ENCODE assay signal across 8 cellular contexts in the genomic region with DNA sequence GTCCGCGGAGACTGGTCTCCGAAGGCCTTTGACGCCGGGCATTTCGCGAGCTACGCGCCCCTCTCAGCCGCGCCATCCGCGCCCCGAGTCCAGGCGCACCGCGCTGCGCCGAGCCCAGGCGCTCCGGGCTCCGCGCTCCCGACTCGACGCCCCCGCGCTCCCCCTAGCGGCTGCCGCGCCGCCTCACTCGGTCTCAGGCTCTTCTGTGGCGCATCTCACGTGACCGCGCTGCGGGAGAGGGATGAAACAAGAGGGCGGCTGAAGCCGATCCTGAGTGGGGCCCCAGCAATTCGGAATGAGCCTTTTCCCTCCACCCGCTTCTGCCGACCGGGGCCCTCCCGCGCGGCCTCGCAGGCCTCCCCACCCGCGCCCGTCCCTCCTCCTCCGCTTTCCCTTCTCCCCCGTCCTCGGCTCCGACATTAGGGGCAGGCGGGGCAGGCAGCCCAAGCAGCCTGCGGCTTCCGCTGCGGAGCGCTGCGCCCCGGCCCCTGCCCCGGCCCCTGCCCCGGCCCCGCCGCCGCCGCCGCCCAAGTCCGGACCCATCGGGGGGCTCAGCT. TPM values are rescaled to one million over a fixed set of nuclear protein-coding genes. Genes with fewer than 3 reads are reported as not detected.
DNase-seq lines count a peak whose midpoint lies in the region; ATAC-seq and TF ChIP-seq lines count a peak whose summit lies in the region.

No MANE protein-coding gene starts in this region.

- no peaks in the 10 kb centered on the region for H3K9me3 ChIP-seq in smooth muscle cell (replicated peaks; ENCODE audit: low read depth)

- H3K27ac ChIP-seq in smooth muscle cell (ENCODE audit: low read depth): no peak overlapping the region

- H3K27me3 ChIP-seq in smooth muscle cell (ENCODE audit: low read depth): peaks cover 21% of the 10 kb centered on the region

- H3K4me3 ChIP-seq in smooth muscle cell: peak overlapping the region; percentile 85

- H3K79me2 ChIP-seq in smooth muscle cell (ENCODE audit: low read depth): no peaks in the 10 kb centered on the region

- peak overlapping the region; percentile 34 for H3K9ac ChIP-seq in smooth muscle cell (ENCODE audit: low read depth)

- peak overlapping the region; percentile 86 for H2AFZ ChIP-seq in smooth muscle cell (ENCODE audit: low read depth)

- peak overlapping the region; percentile 91 for H3K4me2 ChIP-seq in smooth muscle cell

- 0% methylated on average over 10 of the region's 71 CpGs for WGBS in smooth muscle cell (ENCODE audit: low lambda C conversion rate)

- TF ChIP-seq CTCF in smooth muscle cell (IDR thresholded peaks at IDR 0.05; ENCODE audit: borderline replicate concordance, insufficient read depth, poor library complexity, severe bottlenecking): peak; percentile 80

- no peaks in the 10 kb centered on the region for H3K36me3 ChIP-seq in smooth muscle cell (ENCODE audit: low read depth)

- peaks cover 7% of the 10 kb centered on the region for H3F3A ChIP-seq in smooth muscle cell (ENCODE audit: low read depth)

- H4K20me1 ChIP-seq in smooth muscle cell (ENCODE audit: low read depth): no peaks in the 10 kb centered on the region

- H3K4me1 ChIP-seq in smooth muscle cell (ENCODE audit: low read depth): peaks cover 12% of the 10 kb centered on the region

- DNase-seq in 8988T: peak; percentile 74
- DNase-seq in NCI-H2029 treated with DMSO at 0.1 percent for 48 hours (lab: John Stamatoyannopoulos, UW): peak; percentile 13
- peak; percentile 89 for DNase-seq in UCSD-AML1 (lab: John Stamatoyannopoulos, UW; ENCODE audit: unreplicated experiment)
- peak; percentile 51 for DNase-seq in brain pericyte (ENCODE audit: low read depth, low spot score)
- peak; percentile 91 for DNase-seq in iPS-NIHi11 (ENCODE audit: low spot score)
- peak; percentile 76 for DNase-seq in smooth muscle cell (lab: John Stamatoyannopoulos, UW; ENCODE audit: unreplicated experiment)

- ATAC-seq in GM18508 (IDR thresholded peaks at IDR 0.05; ENCODE audit: insufficient read depth, unreplicated experiment) (peak; percentile 77), HG02981 (IDR thresholded peaks at IDR 0.05; ENCODE audit: unreplicated experiment) (peak; percentile 88)

RNA-seq across cellular contexts. Expression of a gene that starts 42.5 kb away (rescaled TPM):
- 66.3 and 89.7 TPM in 2 replicates for total RNA-seq in smooth muscle cell
- 74.8 and 75.5 TPM in 2 replicates for polyA plus RNA-seq in smooth muscle cell

Comparison
In these comparisons a context has a peak if more than half of its experiments do, and no peak if none do; other contexts are left out.
1. DNase-seq: peak in every context shown above with its lines; median percentile 91 in iPS-NIHi11; 89 in UCSD-AML1; 76 in smooth muscle cell; 74 in 8988T; 51 in brain pericyte; 13 in NCI-H2029 treated with DMSO at 0.1 percent for 48 hours.